Comparison of ENCODE assay signal across 18 cellular contexts in genomic region chr2:10504370-10504993, GRCh38. TPM values are rescaled to one million over a fixed set of nuclear protein-coding genes. Genes with fewer than 3 reads are reported as not detected.
DNase-seq lines count a peak whose midpoint lies in the region; TF ChIP-seq lines count a peak whose summit lies in the region.
"Had no signal": no experiment of that assay in that cellular context is flagged by ENCODE, and none has a peak within 500 bp of the region (broad histone marks: within the 10 kb centered on the region; RNA-seq: fewer than 3 reads in every experiment).

No MANE protein-coding gene starts in this region.

- DNase-seq in activated T-cell treated with anti-CD3 and anti-CD28 coated beads, Interleukin-2, amount 50 U/mL, for 24 hours, result peak; percentile 14
- DNase-seq in activated T-cell treated with anti-CD3 and anti-CD28 coated beads for 4 hours (no peak), colonic mucosa (peak; percentile 12), lower leg skin (ENCODE audit: low spot score in 2 of 2) (peak; percentile 4 to 62), stomach (peak; percentile 11), NK-92 (lab: John Stamatoyannopoulos, UW; ENCODE audit: unreplicated experiment) (no peak), foreskin melanocyte (no peak)
- DNase-seq: BE2C, DMS53, GDM1, GOT3, IMR-90, NCI-H1417, NCI-H1694 treated with DMSO at 0.1 percent for 48 hours, NCI-H446, NCI-H526, SHP77 had no signal

- H3K27me3 ChIP-seq in colonic mucosa, result no peaks in the 10 kb centered on the region
- no peaks in the 10 kb centered on the region for H3K27me3 ChIP-seq in stomach
- H3K27me3 ChIP-seq: BE2C had no signal

- WGBS in lower leg skin, 2 donors, result 92% methylated on average over 16 of the region's 16 CpGs
- 70 to 85% (median 82%) methylated on average over 16 of the region's 16 CpGs for WGBS in stomach, 5 donors

- H3K27ac ChIP-seq in colonic mucosa, result no peak overlapping the region
- no peak overlapping the region for H3K27ac ChIP-seq in stomach
- H3K27ac ChIP-seq: A549 had no signal

- TF ChIP-seq CTCF in colonic mucosa (IDR thresholded peaks at IDR 0.05) (no peak), lower leg skin (IDR thresholded peaks at IDR 0.05) (no peak), stomach (IDR thresholded peaks at IDR 0.05) (no peak)

- no peak overlapping the region for H3K27ac Mint-ChIP-seq in activated T-cell treated with anti-CD3 and anti-CD28 coated beads, Interleukin-2, amount 50 U/mL, for 24 hours

- H3K36me3 Mint-ChIP-seq in activated T-cell treated with anti-CD3 and anti-CD28 coated beads, Interleukin-2, amount 50 U/mL, for 24 hours (ENCODE audit: low read depth), result no peaks in the 10 kb centered on the region

- H3K27me3 Mint-ChIP-seq in activated T-cell treated with anti-CD3 and anti-CD28 coated beads, Interleukin-2, amount 50 U/mL, for 24 hours, result no peaks in the 10 kb centered on the region

- H3K36me3 ChIP-seq in colonic mucosa, result no peaks in the 10 kb centered on the region
- H3K36me3 ChIP-seq in stomach, result no peaks in the 10 kb centered on the region
- H3K36me3 ChIP-seq: BE2C had no signal

- H3K9me3 Mint-ChIP-seq in activated T-cell treated with anti-CD3 and anti-CD28 coated beads, Interleukin-2, amount 50 U/mL, for 24 hours, result no peaks in the 10 kb centered on the region

- H3K4me1 ChIP-seq in colonic mucosa (no peaks in the 10 kb centered on the region), stomach (no peaks in the 10 kb centered on the region)
- H3K4me1 ChIP-seq: A549, BE2C had no signal

- TF ChIP-seq POLR2A in lower leg skin (IDR thresholded peaks at IDR 0.05) (no peak), stomach (IDR thresholded peaks at IDR 0.05) (no peak)

- H3K4me3 ChIP-seq in colonic mucosa (no peak overlapping the region), lower leg skin (ENCODE audit: low read depth, poor library complexity, severe bottlenecking) (no peak overlapping the region), stomach (no peak overlapping the region)
- H3K4me3 ChIP-seq: A549 had no signal

- intact Hi-C loops in colonic mucosa (cut with DNase I), result no loop called here
- intact Hi-C loops in lower leg skin (cut with DNase I; ENCODE audit: low total_unique reads), result no loop called here
- intact Hi-C loops in stomach (cut with DNase I; ENCODE audit: low total_unique reads), result no loop called here

- H3K4me1 Mint-ChIP-seq in activated T-cell treated with anti-CD3 and anti-CD28 coated beads, Interleukin-2, amount 50 U/mL, for 24 hours (ENCODE audit: low read depth), result no peaks in the 10 kb centered on the region

- H3K9me3 ChIP-seq in colonic mucosa (no peaks in the 10 kb centered on the region), stomach (no peaks in the 10 kb centered on the region)
- H3K9me3 ChIP-seq: A549, BE2C had no signal

- H3K9ac ChIP-seq in colonic mucosa (ENCODE audit: low read depth in 2 of 2, low read length in 2 of 2), result no peak overlapping the region

- no peak for TF ChIP-seq EP300 in stomach (IDR thresholded peaks at IDR 0.05)

- H3K4me3 Mint-ChIP-seq in activated T-cell treated with anti-CD3 and anti-CD28 coated beads, Interleukin-2, amount 50 U/mL, for 24 hours, result no peak overlapping the region

RNA-seq across cellular contexts. Expression of gene ODC1, which starts 56.4 kb away (rescaled TPM):
- total RNA-seq in colonic mucosa, result 100 to 1,000 TPM in 1 of 2 donors, 10 to 100 TPM in 1; 45.8 to 107 TPM
- total RNA-seq in lower leg skin, result 10 to 100 TPM; 11.5 to 19.7 (median 17.8) TPM
- 100 to 1,000 TPM in 3 of 5 donors, 10 to 100 TPM in 2; 33.0 to 148 (median 113) TPM for total RNA-seq in stomach
- polyA plus RNA-seq in stomach, result 10 to 100 TPM; 32.2 to 51.8 (median 36.2) TPM

Comparison
In these comparisons a context has a peak if more than half of its experiments do, and no peak if none do; other contexts are left out.
1. DNase-seq: peak in activated T-cell treated with anti-CD3 and anti-CD28 coated beads, Interleukin-2, amount 50 U/mL, for 24 hours (single experiment), colonic mucosa (single experiment), lower leg skin (2 of 2) and stomach (single experiment); none in activated T-cell treated with anti-CD3 and anti-CD28 coated beads for 4 hours (single experiment), NK-92 (single experiment) and foreskin melanocyte (single experiment).